Comparison of ENCODE assay signal across 1 cellular context in genomic region chr12:115088328-115088994, GRCh38.
A peak's percentile ranks its signal among the peaks of the same experiment; 100 is the strongest.
TF ChIP-seq lines count a peak whose summit lies in the region.

No MANE protein-coding gene starts in this region.

TF ChIP-seq in HepG2, 621 proteins besides CTCF, POLR2A, EP300 and RAD21 (continued from another document and continues in another):
- TF ChIP-seq NRL (CRISPR knock-in tag; IDR thresholded peaks at IDR 0.05; ENCODE audit: borderline replicate concordance) = no peak
- no peak for TF ChIP-seq TRAFD1 (CRISPR knock-in tag; IDR thresholded peaks at IDR 0.05; ENCODE audit: borderline replicate concordance)
- no peak for TF ChIP-seq MZF1 (CRISPR knock-in tag; IDR thresholded peaks at IDR 0.05; ENCODE audit: borderline replicate concordance)
- TF ChIP-seq ZNF530 (CRISPR knock-in tag; IDR thresholded peaks at IDR 0.05; ENCODE audit: low read depth) = no peak
- TF ChIP-seq NPAS2 (CRISPR knock-in tag; IDR thresholded peaks at IDR 0.05; ENCODE audit: borderline replicate concordance) = no peak
- no peak for TF ChIP-seq PLSCR1 (CRISPR knock-in tag; IDR thresholded peaks at IDR 0.05; ENCODE audit: borderline replicate concordance)
- TF ChIP-seq KDM5A (IDR thresholded peaks at IDR 0.05; ENCODE audit: borderline replicate concordance, low read length) = no peak
- no peak for TF ChIP-seq NFYB (CRISPR knock-in tag; IDR thresholded peaks at IDR 0.05)
- TF ChIP-seq PLRG1 (conservative IDR thresholded peaks at IDR 0.05) = no peak
- TF ChIP-seq MED1 (CRISPR knock-in tag; IDR thresholded peaks at IDR 0.05) = peak; percentile 81
- peak; percentile 83 for TF ChIP-seq RXRB (CRISPR knock-in tag; IDR thresholded peaks at IDR 0.05; ENCODE audit: borderline replicate concordance)
- TF ChIP-seq ZNF101 (CRISPR knock-in tag; IDR thresholded peaks at IDR 0.05; ENCODE audit: borderline replicate concordance, low read depth) = no peak
- TF ChIP-seq GABPA (IDR thresholded peaks at IDR 0.05; ENCODE audit: low read depth, low read length) = no peak
- TF ChIP-seq GABPA (CRISPR knock-in tag; IDR thresholded peaks at IDR 0.05; ENCODE audit: low read depth) = no peak
- no peak for TF ChIP-seq STAT5B (CRISPR knock-in tag; IDR thresholded peaks at IDR 0.05)
- 0 out of 4 replicates have a peak, but pooled peaks of 1 of the 2 experiments have one; percentile 19 for TF ChIP-seq HMGXB4 (CRISPR knock-in tag; IDR thresholded peaks at IDR 0.05; ENCODE audit: borderline replicate concordance in 1 of 2, low read depth in 1 of 2)
- no peak for TF ChIP-seq ZNF383 (CRISPR knock-in tag; IDR thresholded peaks at IDR 0.05; ENCODE audit: borderline replicate concordance)
- no peak for TF ChIP-seq ZNF598 (CRISPR knock-in tag; IDR thresholded peaks at IDR 0.05; ENCODE audit: borderline replicate concordance)
- no peak for TF ChIP-seq ZNF703 (CRISPR knock-in tag; IDR thresholded peaks at IDR 0.05; ENCODE audit: borderline replicate concordance)
- TF ChIP-seq ZNF207 (IDR thresholded peaks at IDR 0.05; ENCODE audit: borderline replicate concordance) = no peak
- TF ChIP-seq NR2F6 (IDR thresholded peaks at IDR 0.05) = peak; percentile 21; the same call in 1 of the 2 replicates
- peak; percentile 68; the same call in 1 of the 2 replicates for TF ChIP-seq NR2F6 (CRISPR knock-in tag; IDR thresholded peaks at IDR 0.05)
- no peak for TF ChIP-seq ZFY (CRISPR knock-in tag; IDR thresholded peaks at IDR 0.05)
- TF ChIP-seq ZNF615 (CRISPR knock-in tag; IDR thresholded peaks at IDR 0.05; ENCODE audit: borderline replicate concordance) = no peak
- no peak for TF ChIP-seq ZNF280B (CRISPR knock-in tag; IDR thresholded peaks at IDR 0.05; ENCODE audit: borderline replicate concordance)
- TF ChIP-seq ZBTB8A (CRISPR knock-in tag; IDR thresholded peaks at IDR 0.05; ENCODE audit: borderline replicate concordance, low read depth) = no peak
- TF ChIP-seq BORCS8-MEF2B (CRISPR knock-in tag; IDR thresholded peaks at IDR 0.05) = no peak
- TF ChIP-seq CERS6 (CRISPR knock-in tag; IDR thresholded peaks at IDR 0.05) = no peak
- 0 out of 2 replicates have a peak, but pooled peaks have one; percentile 14 for TF ChIP-seq SP5 (CRISPR knock-in tag; IDR thresholded peaks at IDR 0.05; ENCODE audit: borderline replicate concordance, low read depth)
- peak; percentile 93 for TF ChIP-seq TFE3 (CRISPR knock-in tag; IDR thresholded peaks at IDR 0.05)
- no peak for TF ChIP-seq ZNF235 (CRISPR knock-in tag; IDR thresholded peaks at IDR 0.05; ENCODE audit: borderline replicate concordance)
- no peak for TF ChIP-seq TAF1 (CRISPR knock-in tag; IDR thresholded peaks at IDR 0.05)
- no peak for TF ChIP-seq HNF4G (IDR thresholded peaks at IDR 0.05; ENCODE audit: borderline replicate concordance, low read depth, low read length)
- no peak for TF ChIP-seq HNF4G (CRISPR knock-in tag; IDR thresholded peaks at IDR 0.05; ENCODE audit: borderline replicate concordance, low read depth)
- TF ChIP-seq ONECUT2 (CRISPR knock-in tag; IDR thresholded peaks at IDR 0.05) = no peak
- no peak for TF ChIP-seq ZFP1 (CRISPR knock-in tag; IDR thresholded peaks at IDR 0.05)
- TF ChIP-seq PAXIP1 (CRISPR knock-in tag; conservative IDR thresholded peaks at IDR 0.05) = no peak
- no peak for TF ChIP-seq MED13 (CRISPR knock-in tag; IDR thresholded peaks at IDR 0.05)
- TF ChIP-seq AGO2 (optimal IDR thresholded peaks at IDR 0.05; ENCODE audit: low read depth, low read length) = no peak
- no peak for TF ChIP-seq ZNF629 (CRISPR knock-in tag; conservative IDR thresholded peaks at IDR 0.05)
- no peak for TF ChIP-seq TARDBP (CRISPR knock-in tag; IDR thresholded peaks at IDR 0.05)
- TF ChIP-seq RFX3 (CRISPR knock-in tag; IDR thresholded peaks at IDR 0.05) = no peak
- TF ChIP-seq PATZ1 (CRISPR knock-in tag; IDR thresholded peaks at IDR 0.05) = 0 out of 2 replicates have a peak, but pooled peaks have one; percentile 24
- TF ChIP-seq BHLHE40 (IDR thresholded peaks at IDR 0.05; ENCODE audit: low read length) = no peak
- TF ChIP-seq SMC3 (IDR thresholded peaks at IDR 0.05; ENCODE audit: low read length) = no peak
- no peak for TF ChIP-seq ZNF138 (CRISPR knock-in tag; IDR thresholded peaks at IDR 0.05; ENCODE audit: low read depth)
- no peak for TF ChIP-seq SMYD3 (CRISPR knock-in tag; IDR thresholded peaks at IDR 0.05)
- TF ChIP-seq ZNF570 (CRISPR knock-in tag; IDR thresholded peaks at IDR 0.05; ENCODE audit: borderline replicate concordance) = no peak
- TF ChIP-seq ZNF484 (CRISPR knock-in tag; IDR thresholded peaks at IDR 0.05; ENCODE audit: borderline replicate concordance, low read depth) = no peak
- TF ChIP-seq IRF1 (CRISPR knock-in tag; IDR thresholded peaks at IDR 0.05; ENCODE audit: low read depth) = no peak
- no peak for TF ChIP-seq MXI1 (IDR thresholded peaks at IDR 0.05; ENCODE audit: borderline replicate concordance, low read depth, low read length)
- no peak for TF ChIP-seq AGO1 (IDR thresholded peaks at IDR 0.05; ENCODE audit: low read depth, low read length, poor library complexity, severe bottlenecking)
- TF ChIP-seq DMAP1 (CRISPR knock-in tag; IDR thresholded peaks at IDR 0.05) = no peak
- TF ChIP-seq BRD4 (CRISPR knock-in tag; IDR thresholded peaks at IDR 0.05) = no peak
- peak; percentile 75 for TF ChIP-seq BCL6 (CRISPR knock-in tag; IDR thresholded peaks at IDR 0.05)
- TF ChIP-seq ZNF160 (CRISPR knock-in tag; IDR thresholded peaks at IDR 0.05) = no peak
- no peak for TF ChIP-seq XRCC5 (optimal IDR thresholded peaks at IDR 0.05; ENCODE audit: low read length)
- TF ChIP-seq KDM2A (CRISPR knock-in tag; IDR thresholded peaks at IDR 0.05; ENCODE audit: borderline replicate concordance, low read depth) = no peak
- TF ChIP-seq ZNF367 (CRISPR knock-in tag; IDR thresholded peaks at IDR 0.05; ENCODE audit: borderline replicate concordance) = no peak
- no peak for TF ChIP-seq TCF12 (IDR thresholded peaks at IDR 0.05)
- TF ChIP-seq TCF12 (CRISPR knock-in tag; IDR thresholded peaks at IDR 0.05) = no peak
- TF ChIP-seq ZNF329 (CRISPR knock-in tag; IDR thresholded peaks at IDR 0.05; ENCODE audit: low read depth) = no peak
- no peak for TF ChIP-seq ZNF225 (CRISPR knock-in tag; IDR thresholded peaks at IDR 0.05)
- no peak for TF ChIP-seq SRSF1 (optimal IDR thresholded peaks at IDR 0.05; ENCODE audit: low read depth, low read length)
